Comparison of ENCODE assay signal across 8 cellular contexts in the genomic region with DNA sequence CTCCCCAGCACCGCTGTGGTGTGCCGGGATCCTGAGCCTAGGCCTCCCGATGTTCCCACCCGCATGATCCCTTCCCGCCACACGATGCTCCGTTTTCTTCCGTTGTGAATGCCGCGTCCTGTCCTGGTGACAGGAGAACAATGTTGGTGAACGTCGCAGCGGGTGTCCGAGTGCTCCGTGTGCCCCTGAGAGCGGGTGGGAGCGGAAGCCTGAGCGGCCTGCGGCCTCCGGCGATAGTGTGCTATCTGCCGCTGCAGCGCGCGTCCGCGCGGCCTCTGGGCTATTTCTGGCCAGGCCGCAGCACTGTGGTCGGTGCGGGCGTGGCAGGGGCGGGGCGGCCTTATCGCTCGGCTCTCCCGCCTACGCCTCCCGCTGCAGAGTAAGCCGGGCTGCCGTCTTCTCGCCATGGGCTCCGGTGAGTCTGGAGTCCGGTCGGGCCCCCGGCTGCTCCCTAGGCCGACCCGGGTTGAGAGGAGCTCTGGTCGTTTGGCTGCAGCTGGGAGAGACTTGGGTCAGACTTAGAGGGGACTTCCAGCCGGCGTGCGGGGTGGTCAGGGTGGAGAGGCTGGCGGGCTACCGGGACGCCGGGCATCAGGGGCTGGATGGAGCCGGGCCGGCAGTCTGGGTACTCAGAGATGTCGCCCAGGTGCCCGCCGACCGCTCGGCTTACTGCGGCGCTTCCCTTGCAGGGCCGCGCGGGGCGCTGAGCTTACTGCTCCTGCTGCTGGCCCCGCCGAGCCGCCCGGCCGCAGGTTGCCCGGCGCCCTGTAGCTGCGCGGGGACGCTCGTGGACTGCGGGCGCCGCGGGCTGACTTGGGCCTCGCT. TPM values are rescaled to one million over a fixed set of nuclear protein-coding genes. Genes with fewer than 3 reads are reported as not detected.
A peak's percentile ranks its signal among the peaks of the same experiment; 100 is the strongest.
DNase-seq lines count a peak whose midpoint lies in the region; ATAC-seq and TF ChIP-seq lines count a peak whose summit lies in the region.

A gene (plus strand): TSS at position 375 of the 825 bp plus-strand sequence. CDS start 31 bp downstream, at position 406.

- peaks cover 7% of the 10 kb centered on the region for H4K20me1 ChIP-seq in GM23338 (replicated peaks; ENCODE audit: insufficient read depth)

- peaks cover 16% of the 10 kb centered on the region for H3K9me3 Mint-ChIP-seq in GM23338
- H3K9me3 Mint-ChIP-seq in glutamatergic neuron (ENCODE audit: unreplicated experiment), result peaks cover 28% of the 10 kb centered on the region

- DNase-seq in GM23338 (ENCODE audit: low spot score), result peak; percentile 72
- peak; percentile 78 for DNase-seq in UCSD-AML1 (lab: John Stamatoyannopoulos, UW; ENCODE audit: unreplicated experiment)
- peak; percentile 74 for DNase-seq in glutamatergic neuron
- DNase-seq in posterior vena cava (ENCODE audit: low spot score), result no peak
- no peak for DNase-seq in GDM1 (lab: John Stamatoyannopoulos, UW)
- no peak for DNase-seq in NCI-H2081 treated with DMSO at 0.1 percent for 48 hours (lab: John Stamatoyannopoulos, UW)
- DNase-seq in NCI-H524 treated with DMSO at 0.1 percent for 48 hours (lab: John Stamatoyannopoulos, UW), result no peak

- H3K4me2 ChIP-seq in GM23338, result peak within 1 kb of the TSS; percentile 88

- H3K4me1 ChIP-seq in GM23338 (ENCODE audit: insufficient read depth), result peaks cover 5% of the 10 kb centered on the region; the same call in 1 of the 2 replicates
- no peaks in the 10 kb centered on the region for H3K4me1 ChIP-seq in rectal smooth muscle tissue (ENCODE audit: control insufficient read depth, insufficient read depth, low read length)

- H2AFZ ChIP-seq in GM23338, result peak within 1 kb of the TSS; percentile 76

- H3K4me3 Mint-ChIP-seq in GM23338 (peak within 1 kb of the TSS; percentile 64), glutamatergic neuron (ENCODE audit: unreplicated experiment) (peak within 1 kb of the TSS; percentile 70)

- H3F3A ChIP-seq in GM23338 (replicated peaks; ENCODE audit: low read depth), result 0 out of 2 replicates have a peak, but pooled peaks cover 7% of the 10 kb centered on the region

- no peaks in the 10 kb centered on the region for H3K9me2 ChIP-seq in GM23338 (ENCODE audit: insufficient read depth)

- intact Hi-C loops in posterior vena cava (cut with DNase I), result no loop called here

- H3K27ac Mint-ChIP-seq in GM23338, result no peak within 1 kb of the TSS
- no peak within 1 kb of the TSS for H3K27ac Mint-ChIP-seq in glutamatergic neuron (ENCODE audit: unreplicated experiment)

- peaks cover 89% of the 10 kb centered on the region for H3K27me3 Mint-ChIP-seq in GM23338 (ENCODE audit: insufficient read depth, low read depth, poor library complexity)
- H3K27me3 Mint-ChIP-seq in glutamatergic neuron (ENCODE audit: unreplicated experiment), result peaks cover 59% of the 10 kb centered on the region

- TF ChIP-seq CTCF in GM23338 (conservative IDR thresholded peaks at IDR 0.05; ENCODE audit: low read depth in 2 of 2) (0 out of 4 replicates have a peak, but pooled peaks of 1 of the 2 experiments have one; percentile 4), glutamatergic neuron (IDR thresholded peaks at IDR 0.05; ENCODE audit: partially characterized antibody, unreplicated experiment) (peak; percentile 46)

- H3K27ac ChIP-seq in GM23338 (ENCODE audit: low read depth) (no peak within 1 kb of the TSS), rectal smooth muscle tissue (ENCODE audit: low read depth, low read length) (no peak within 1 kb of the TSS)

- H3K27me3 ChIP-seq in GM23338 (ENCODE audit: insufficient read depth), result peaks cover 86% of the 10 kb centered on the region
- peaks cover 22% of the 10 kb centered on the region for H3K27me3 ChIP-seq in rectal smooth muscle tissue (ENCODE audit: control insufficient read depth, insufficient read depth, low read length)

- peak; percentile 41 for ATAC-seq in GM23338

- no peaks in the 10 kb centered on the region for H3K79me2 ChIP-seq in GM23338 (replicated peaks; ENCODE audit: insufficient read depth)

- H3K4me1 Mint-ChIP-seq in GM23338, result peaks cover 22% of the 10 kb centered on the region
- H3K4me1 Mint-ChIP-seq in glutamatergic neuron (ENCODE audit: low read depth, unreplicated experiment), result peaks cover 7% of the 10 kb centered on the region

- H3K9ac ChIP-seq in rectal smooth muscle tissue (ENCODE audit: low read length), result no peak within 1 kb of the TSS

- H3K36me3 ChIP-seq in GM23338 (ENCODE audit: insufficient read depth) (no peaks in the 10 kb centered on the region), rectal smooth muscle tissue (ENCODE audit: control insufficient read depth, insufficient read depth, low read length) (no peaks in the 10 kb centered on the region)

- peaks cover 13% of the 10 kb centered on the region for H3K36me3 Mint-ChIP-seq in GM23338 (ENCODE audit: low read depth)
- peaks cover 8% of the 10 kb centered on the region for H3K36me3 Mint-ChIP-seq in glutamatergic neuron (ENCODE audit: unreplicated experiment)

- peak within 1 kb of the TSS; percentile 59 for H3K4me3 ChIP-seq in GM23338
- H3K4me3 ChIP-seq in rectal smooth muscle tissue (ENCODE audit: low read length), result peak within 1 kb of the TSS; percentile 15

TF ChIP-seq in GM23338, 12 proteins besides CTCF, POLR2A, EP300 and RAD21:
- TF ChIP-seq EZH2 (IDR thresholded peaks at IDR 0.05; ENCODE audit: low read depth, unreplicated experiment) (peak; percentile 36), EZH2phosphoT487 (IDR thresholded peaks at IDR 0.05; ENCODE audit: unreplicated experiment) (no peak), POLR2AphosphoS5 (IDR thresholded peaks at IDR 0.05; ENCODE audit: low read depth) (peak; percentile 8; the same call in 1 of the 2 replicates), NANOG (IDR thresholded peaks at IDR 0.05; ENCODE audit: borderline replicate concordance) (no peak), ZNF331 (CRISPR knock-in tag; IDR thresholded peaks at IDR 0.05; ENCODE audit: low read depth) (no peak), STAT1 (IDR thresholded peaks at IDR 0.05; ENCODE audit: unreplicated experiment) (no peak), ZNF114 (CRISPR knock-in tag; IDR thresholded peaks at IDR 0.05) (no peak)
- TF ChIP-seq, protein P1, sequence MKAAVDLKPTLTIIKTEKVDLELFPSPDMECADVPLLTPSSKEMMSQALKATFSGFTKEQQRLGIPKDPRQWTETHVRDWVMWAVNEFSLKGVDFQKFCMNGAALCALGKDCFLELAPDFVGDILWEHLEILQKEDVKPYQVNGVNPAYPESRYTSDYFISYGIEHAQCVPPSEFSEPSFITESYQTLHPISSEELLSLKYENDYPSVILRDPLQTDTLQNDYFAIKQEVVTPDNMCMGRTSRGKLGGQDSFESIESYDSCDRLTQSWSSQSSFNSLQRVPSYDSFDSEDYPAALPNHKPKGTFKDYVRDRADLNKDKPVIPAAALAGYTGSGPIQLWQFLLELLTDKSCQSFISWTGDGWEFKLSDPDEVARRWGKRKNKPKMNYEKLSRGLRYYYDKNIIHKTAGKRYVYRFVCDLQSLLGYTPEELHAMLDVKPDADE (IDR thresholded peaks at IDR 0.05), result no peak
- TF ChIP-seq, protein P2, sequence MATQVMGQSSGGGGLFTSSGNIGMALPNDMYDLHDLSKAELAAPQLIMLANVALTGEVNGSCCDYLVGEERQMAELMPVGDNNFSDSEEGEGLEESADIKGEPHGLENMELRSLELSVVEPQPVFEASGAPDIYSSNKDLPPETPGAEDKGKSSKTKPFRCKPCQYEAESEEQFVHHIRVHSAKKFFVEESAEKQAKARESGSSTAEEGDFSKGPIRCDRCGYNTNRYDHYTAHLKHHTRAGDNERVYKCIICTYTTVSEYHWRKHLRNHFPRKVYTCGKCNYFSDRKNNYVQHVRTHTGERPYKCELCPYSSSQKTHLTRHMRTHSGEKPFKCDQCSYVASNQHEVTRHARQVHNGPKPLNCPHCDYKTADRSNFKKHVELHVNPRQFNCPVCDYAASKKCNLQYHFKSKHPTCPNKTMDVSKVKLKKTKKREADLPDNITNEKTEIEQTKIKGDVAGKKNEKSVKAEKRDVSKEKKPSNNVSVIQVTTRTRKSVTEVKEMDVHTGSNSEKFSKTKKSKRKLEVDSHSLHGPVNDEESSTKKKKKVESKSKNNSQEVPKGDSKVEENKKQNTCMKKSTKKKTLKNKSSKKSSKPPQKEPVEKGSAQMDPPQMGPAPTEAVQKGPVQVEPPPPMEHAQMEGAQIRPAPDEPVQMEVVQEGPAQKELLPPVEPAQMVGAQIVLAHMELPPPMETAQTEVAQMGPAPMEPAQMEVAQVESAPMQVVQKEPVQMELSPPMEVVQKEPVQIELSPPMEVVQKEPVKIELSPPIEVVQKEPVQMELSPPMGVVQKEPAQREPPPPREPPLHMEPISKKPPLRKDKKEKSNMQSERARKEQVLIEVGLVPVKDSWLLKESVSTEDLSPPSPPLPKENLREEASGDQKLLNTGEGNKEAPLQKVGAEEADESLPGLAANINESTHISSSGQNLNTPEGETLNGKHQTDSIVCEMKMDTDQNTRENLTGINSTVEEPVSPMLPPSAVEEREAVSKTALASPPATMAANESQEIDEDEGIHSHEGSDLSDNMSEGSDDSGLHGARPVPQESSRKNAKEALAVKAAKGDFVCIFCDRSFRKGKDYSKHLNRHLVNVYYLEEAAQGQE (IDR thresholded peaks at IDR 0.05; ENCODE audit: unreplicated experiment), result no peak

RNA-seq across cellular contexts. Expression of the gene that starts here (rescaled TPM):
- total RNA-seq in GM23338 (2014; rRNA removed; shearing (Covaris generic)), result 1.3 TPM in 1 of 2 replicates, not detected in the other
- 0.53 and 1.1 TPM in 2 replicates for polyA plus RNA-seq in GM23338 (2016; fragmentation: Nextera tagmentation; extraction: Ambion mirVana)
- total RNA-seq in glutamatergic neuron (ENCODE audit: unreplicated experiment) (8.3 TPM), posterior vena cava (under 1 TPM in 1 of 2 donors, not detected in 1; 0.83 TPM)

Comparison
In these comparisons a context has a peak if more than half of its experiments do, and no peak if none do; other contexts are left out.
1. DNase-seq: peak in GM23338 (single experiment), UCSD-AML1 (single experiment) and glutamatergic neuron (single experiment); none in posterior vena cava (single experiment), GDM1 (single experiment), NCI-H2081 treated with DMSO at 0.1 percent for 48 hours (single experiment) and NCI-H524 treated with DMSO at 0.1 percent for 48 hours (single experiment).